ENCODE assay signal across 10 cellular contexts in genomic region chr16:4935231-4935855, GRCh38. TPM values are rescaled to one million over a fixed set of nuclear protein-coding genes. Genes with fewer than 3 reads are reported as not detected.
DNase-seq lines count a peak whose midpoint lies in the region; ATAC-seq and TF ChIP-seq lines count a peak whose summit lies in the region.
"Had no signal": no experiment of that assay in that cellular context is flagged by ENCODE, and none has a peak within 500 bp of the region (broad histone marks: within the 10 kb centered on the region; RNA-seq: fewer than 3 reads in every experiment).

No MANE protein-coding gene starts in this region.

- TF ChIP-seq RAD21 in Ishikawa (IDR thresholded peaks at IDR 0.05; ENCODE audit: low read depth) = no peak

- ATAC-seq in upper lobe of left lung (ENCODE audit: low FRiP score in 2 of 2) = peak; percentile 83 to 93

- peak overlapping the region; percentile 77 to 89 for H3K4me3 ChIP-seq in esophagus (ENCODE audit: low read depth in 1 of 2, low read length in 2 of 2)
- peak overlapping the region in 3 of 4 donors; percentile 58 to 77 (median 74) for H3K4me3 ChIP-seq in upper lobe of left lung
- H3K4me3 ChIP-seq in brain microvascular endothelial cell (ENCODE audit: low read depth, low read length) = no peak overlapping the region

- TF ChIP-seq EP300 in Ishikawa (IDR thresholded peaks at IDR 0.05; ENCODE audit: borderline replicate concordance) (no peak), upper lobe of left lung (IDR thresholded peaks at IDR 0.05) (peak in 1 of 4 donors; percentile 52)

- WGBS in esophagus, 2 donors = 37 to 42% methylated on average over 18 to 19 of the region's 19 CpGs
- 51% methylated on average over 15 to 18 of the region's 19 CpGs for WGBS in upper lobe of left lung, 2 donors

- H3K9me3 ChIP-seq in esophagus (ENCODE audit: control insufficient read depth in 2 of 2, insufficient read depth in 1 of 2, low read depth in 1 of 2, low read length in 1 of 2) (no peaks in the 10 kb centered on the region), upper lobe of left lung (no peaks in the 10 kb centered on the region)

- H3K27me3 ChIP-seq in esophagus (ENCODE audit: control insufficient read depth in 1 of 2, insufficient read depth in 2 of 2, low read length in 2 of 2) (no peaks in the 10 kb centered on the region), upper lobe of left lung (peaks cover 0 to 14% (median 7%) of the 10 kb centered on the region in 4 donors), brain microvascular endothelial cell (replicated peaks) (peaks cover 34% of the 10 kb centered on the region)

- H3K4me1 ChIP-seq in esophagus (ENCODE audit: control insufficient read depth in 2 of 2, insufficient read depth in 2 of 2, low read length in 1 of 2) (peaks cover 0 to 32% of the 10 kb centered on the region in 2 donors), upper lobe of left lung (peaks cover 12 to 45% (median 36%) of the 10 kb centered on the region in 4 donors)

- in situ Hi-C loops in brain microvascular endothelial cell (cut with HindIII; ENCODE audit: low pct_ligation_motif_present, low sequenced_read_pairs) = no loop called here
- in situ Hi-C loops in KBM-7 (cut with MboI; ENCODE audit: low pct_unique_long_range_greater_than_20kb, low sequenced_read_pairs) = no loop called here

- DNase-seq in mesenteric fat pad (ENCODE audit: low spot score) (peak; percentile 94), upper lobe of left lung (peak; percentile 89 to 91), iPS-NIHi7 (ENCODE audit: extremely low spot score) (no peak), caudate nucleus (lab: John Stamatoyannopoulos, UW) (no peak), brain microvascular endothelial cell (no peak), KBM-7 (no peak)
- DNase-seq: activated naive CD8-positive, alpha-beta T cell treated with anti-CD3 and anti-CD28 coated beads, Interleukin-2, amount 10 ng/mL, durations not matched to agents 7 days and 5 days had no signal

- TF ChIP-seq CTCF in upper lobe of left lung (IDR thresholded peaks at IDR 0.05) (no peak), brain microvascular endothelial cell (IDR thresholded peaks at IDR 0.05; ENCODE audit: low read depth, low read length, missing control alignments) (no peak)

- H3K36me3 ChIP-seq in esophagus (ENCODE audit: control insufficient read depth in 2 of 2, insufficient read depth in 2 of 2, low read length in 1 of 2) (peaks cover 0 to 28% of the 10 kb centered on the region in 2 donors), upper lobe of left lung (no peaks in the 10 kb centered on the region), brain microvascular endothelial cell (replicated peaks) (no peaks in the 10 kb centered on the region)

- peak in 1 of 4 donors; percentile 33 for TF ChIP-seq POLR2A in upper lobe of left lung (IDR thresholded peaks at IDR 0.05)

- H3K27ac ChIP-seq in esophagus (ENCODE audit: low read depth in 2 of 2, low read length in 1 of 2) = peak overlapping the region; percentile 95 to 98
- H3K27ac ChIP-seq in upper lobe of left lung = peak overlapping the region; percentile 80 to 85 (median 82)
- no peak overlapping the region for H3K27ac ChIP-seq in caudate nucleus (ENCODE audit: low read depth, low read length)
- no peak overlapping the region for H3K27ac ChIP-seq in brain microvascular endothelial cell

TF ChIP-seq in Ishikawa, 13 proteins besides CTCF, POLR2A, EP300 and RAD21:
- TF ChIP-seq CEBPB (IDR thresholded peaks at IDR 0.05) = peak; percentile 70
- no peak for TF ChIP-seq TCF12 (IDR thresholded peaks at IDR 0.05; ENCODE audit: low read depth)
- TF ChIP-seq REST (IDR thresholded peaks at IDR 0.05; ENCODE audit: low read depth) = no peak
TF ChIP-seq in Ishikawa: peak in this region for 1.

RNA-seq across cellular contexts. Expression of gene PPL, which starts 1.6 kb away (rescaled TPM):
- 100 to 1,000 TPM; 561 to 739 TPM for polyA plus RNA-seq in esophagus
- total RNA-seq in mesenteric fat pad (10.9 TPM), upper lobe of left lung (100 to 1,000 TPM in 5 of 6 donors, 10 to 100 TPM in 1; 72.7 to 156 (median 132) TPM)
- total RNA-seq: activated naive CD8-positive, alpha-beta T cell treated with anti-CD3 and anti-CD28 coated beads, Interleukin-2, amount 10 ng/mL, durations not matched to agents 7 days and 5 days; mononuclear cell had no signal

RNA-seq across cellular contexts. Expression of gene SEC14L5, which starts 22.8 kb away (rescaled TPM):
- under 1 TPM; 0.19 to 0.49 TPM for polyA plus RNA-seq in esophagus
- total RNA-seq in mesenteric fat pad (0.35 TPM), upper lobe of left lung (1 to 10 TPM in 1 of 6 donors, under 1 TPM in 4, not detected in 1; 0.20 to 1.7 (median 0.49) TPM)

Comparison
In these comparisons a context has a peak if more than half of its experiments do, and no peak if none do; other contexts are left out.
1. H3K27ac ChIP-seq: peak in esophagus (2 of 2) and upper lobe of left lung (4 of 4); none in caudate nucleus (single experiment) and brain microvascular endothelial cell (single experiment).
2. DNase-seq: peak in mesenteric fat pad (single experiment) and upper lobe of left lung (2 of 2); none in iPS-NIHi7 (single experiment), caudate nucleus (0 of 61), brain microvascular endothelial cell (single experiment) and KBM-7 (single experiment).